17 cellular contexts compared by ENCODE assay signal in the genomic region with DNA sequence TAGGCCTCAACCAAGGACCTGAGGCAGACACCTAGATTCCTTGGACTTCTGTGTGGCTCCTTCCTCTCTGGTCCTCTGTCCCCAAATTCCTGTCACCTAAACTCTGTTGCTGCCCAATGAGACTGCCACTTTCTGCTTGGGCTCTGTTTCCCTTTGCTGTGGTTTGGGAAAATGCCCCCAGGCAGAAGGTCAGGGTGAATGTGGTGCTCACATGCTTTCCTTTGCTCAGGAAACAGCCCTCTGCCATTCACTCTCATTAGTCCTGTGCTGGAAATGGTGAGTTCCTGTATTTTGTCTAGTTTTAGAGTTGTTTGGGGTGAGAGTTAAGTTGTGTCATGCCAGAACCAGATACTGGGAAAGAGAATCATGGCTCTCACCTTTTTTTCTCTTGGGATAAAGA. TPM values are rescaled to one million over a fixed set of nuclear protein-coding genes. Genes with fewer than 3 reads are reported as not detected.
DNase-seq lines count a peak whose midpoint lies in the region; ATAC-seq and TF ChIP-seq lines count a peak whose summit lies in the region.
"Had no signal": no experiment of that assay in that cellular context is flagged by ENCODE, and none has a peak within 500 bp of the region (broad histone marks: within the 10 kb centered on the region; RNA-seq: fewer than 3 reads in every experiment).

No MANE protein-coding gene starts in this region.

- H3K79me2 ChIP-seq in KMS-11 (ENCODE audit: insufficient read depth, low read depth), result no peaks in the 10 kb centered on the region

- no peak for TF ChIP-seq POLR2A in GM18505 (IDR thresholded peaks at IDR 0.05; ENCODE audit: borderline replicate concordance, extremely low read depth, insufficient read depth, insufficient read length)

- H4K20me1 ChIP-seq in KMS-11 (ENCODE audit: insufficient read depth), result no peaks in the 10 kb centered on the region

- no peak overlapping the region for H3K4me2 ChIP-seq in KMS-11

- H3K4me1 ChIP-seq in KMS-11 (ENCODE audit: low read depth, poor library complexity, severe bottlenecking), result peaks cover 24% of the 10 kb centered on the region

- no peak for TF ChIP-seq CTCF in KMS-11 (conservative IDR thresholded peaks at IDR 0.05; ENCODE audit: low read depth, low read length)

- H3K36me3 ChIP-seq in KMS-11 (ENCODE audit: insufficient read depth), result no peaks in the 10 kb centered on the region

- DNase-seq in dermis blood vessel endothelial cell (peak; percentile 61), islet precursor cell (peak; percentile 83), posterior cingulate gyrus (no peak), kidney tubule cell (ENCODE audit: low spot score) (no peak)
- DNase-seq: C1 segment of cervical spinal cord; CD4-positive, alpha-beta T cell; DMS79; EL; GDM1; HCEC 1CT; HFFc6 had no signal

- intact Hi-C loops in posterior cingulate gyrus (cut with DNase I), result no loop called here

- H2AFZ ChIP-seq in KMS-11 (ENCODE audit: low read depth), result no peak overlapping the region

- no peak overlapping the region for H3K9ac ChIP-seq in KMS-11

- H3K27ac ChIP-seq in KMS-11, result no peak overlapping the region
- H3K27ac ChIP-seq: HL-60 had no signal

- H3K27me3 ChIP-seq in KMS-11 (ENCODE audit: insufficient read depth, low read depth), result no peaks in the 10 kb centered on the region

- peak overlapping the region; percentile 19 for H3K4me3 ChIP-seq in KMS-11 (IDR thresholded peaks at IDR 0.05; ENCODE audit: insufficient read depth, low read depth, low read length)

- ATAC-seq in HG03342 (IDR thresholded peaks at IDR 0.05; ENCODE audit: unreplicated experiment), result no peak
- no peak for ATAC-seq in GM18505 (IDR thresholded peaks at IDR 0.05; ENCODE audit: unreplicated experiment)

RNA-seq across cellular contexts. Expression of gene SHE, which starts 22.7 kb away (rescaled TPM):
- 108 and 177 TPM in 2 replicates for total RNA-seq in dermis blood vessel endothelial cell
- total RNA-seq: B cell; CD4-positive, alpha-beta T cell; H4; HFFc6 had no signal

RNA-seq across cellular contexts. Expression of gene TDRD10, which starts 22.9 kb away (rescaled TPM):
- 5.3 and 6.0 TPM in 2 replicates for total RNA-seq in dermis blood vessel endothelial cell
- total RNA-seq: B cell; CD4-positive, alpha-beta T cell; H4; HFFc6 had no signal

RNA-seq across cellular contexts. Expression of gene UBE2Q1, which starts 33.6 kb away (rescaled TPM):
- 41.7 and 58.8 TPM in 2 replicates for total RNA-seq in dermis blood vessel endothelial cell

RNA-seq across cellular contexts. Expression of gene CHRNB2, which starts 42.7 kb away (rescaled TPM):
- total RNA-seq in dermis blood vessel endothelial cell, result under 0.01 TPM in 1 of 2 replicates, not detected in the other
- total RNA-seq: B cell; CD4-positive, alpha-beta T cell; H4 had no signal

Comparison
In these comparisons a context has a peak if more than half of its experiments do, and no peak if none do; other contexts are left out.
1. DNase-seq: peak in dermis blood vessel endothelial cell (single experiment) and islet precursor cell (single experiment); none in posterior cingulate gyrus (0 of 10) and kidney tubule cell (single experiment).